ENCODE assay signal across 11 cellular contexts in the genomic region with DNA sequence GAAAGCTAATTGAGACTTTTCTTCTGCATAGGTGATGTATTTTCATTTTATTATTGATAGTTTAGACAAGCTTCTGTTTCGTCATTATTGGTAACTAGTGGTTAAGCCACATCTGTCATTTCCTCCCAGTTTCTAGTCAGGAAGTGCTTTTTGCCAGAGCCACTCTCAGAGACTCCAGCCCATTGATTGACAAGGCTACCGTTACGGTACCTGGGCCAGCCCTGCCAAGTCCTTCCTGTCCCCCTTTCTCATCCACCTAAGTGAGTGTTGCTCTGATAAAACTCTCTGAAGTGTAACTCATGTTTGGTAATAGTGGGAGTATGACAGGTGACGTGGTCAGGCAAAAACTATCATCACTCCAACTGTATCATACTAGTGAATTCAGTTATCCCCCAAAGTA. TPM values are rescaled to one million over a fixed set of nuclear protein-coding genes. Genes with fewer than 3 reads are reported as not detected.
DNase-seq lines count a peak whose midpoint lies in the region; ATAC-seq and TF ChIP-seq lines count a peak whose summit lies in the region.
"Had no signal": no experiment of that assay in that cellular context is flagged by ENCODE, and none has a peak within 500 bp of the region (broad histone marks: within the 10 kb centered on the region; RNA-seq: fewer than 3 reads in every experiment).

No MANE protein-coding gene starts in this region.

- peak; percentile 12 for DNase-seq in dermis blood vessel endothelial cell
- DNase-seq in NCI-H526 treated with DMSO at 0.1 percent for 48 hours (lab: John Stamatoyannopoulos, UW) = no peak
- DNase-seq in T1000 (lab: John Stamatoyannopoulos, UW) = no peak
- DNase-seq in Karpas-422 = no peak
- DNase-seq in heart left ventricle = no peak
- DNase-seq: GOT3 had no signal

- no peaks in the 10 kb centered on the region for H3K79me2 ChIP-seq in Karpas-422 (ENCODE audit: low read length)

- H2AFZ ChIP-seq in Karpas-422 (ENCODE audit: low read length) = no peak overlapping the region

- H3K27ac ChIP-seq in Karpas-422 (ENCODE audit: low read length) (no peak overlapping the region), heart left ventricle (no peak overlapping the region)
- H3K27ac ChIP-seq: skin epidermis had no signal

- H3K9me3 ChIP-seq in Karpas-422 (ENCODE audit: low read length) (no peaks in the 10 kb centered on the region), heart left ventricle (peaks cover 0 to 8% (median 0%) of the 10 kb centered on the region in 12 donors)

- ATAC-seq in GM18868 (IDR thresholded peaks at IDR 0.05; ENCODE audit: unreplicated experiment) = peak; percentile 86
- peak; percentile 78 for ATAC-seq in GM21515 (IDR thresholded peaks at IDR 0.05; ENCODE audit: unreplicated experiment)
- peak; percentile 84 for ATAC-seq in HG03521 (IDR thresholded peaks at IDR 0.05; ENCODE audit: unreplicated experiment)
- ATAC-seq in heart left ventricle = no peak
- ATAC-seq: Panc1 had no signal

- no peak overlapping the region for H3K4me2 ChIP-seq in Karpas-422 (ENCODE audit: low read depth, low read length, poor library complexity, severe bottlenecking)

- H3K9ac ChIP-seq in Karpas-422 (ENCODE audit: low read length) = no peak overlapping the region

- TF ChIP-seq POLR2A in heart left ventricle (IDR thresholded peaks at IDR 0.05) = no peak

- H3K27me3 ChIP-seq in Karpas-422 (ENCODE audit: low read length) = no peaks in the 10 kb centered on the region
- H3K27me3 ChIP-seq in heart left ventricle = no peaks in the 10 kb centered on the region

- no peaks in the 10 kb centered on the region for H4K20me1 ChIP-seq in Karpas-422 (ENCODE audit: insufficient read depth, low read depth, low read length)

- intact Hi-C loops in heart left ventricle (cut with DNase I) = no loop called here

- H3K4me3 ChIP-seq in Karpas-422 (ENCODE audit: low read length) (no peak overlapping the region), heart left ventricle (no peak overlapping the region)
- H3K4me3 ChIP-seq: skin epidermis had no signal

- 37 to 50% (median 44%) methylated on average over 4 of the region's 4 CpGs for WGBS in heart left ventricle, 4 donors

- H3K36me3 ChIP-seq in Karpas-422 (ENCODE audit: insufficient read depth, low read length) (no peaks in the 10 kb centered on the region), heart left ventricle (no peaks in the 10 kb centered on the region)

- TF ChIP-seq CTCF in heart left ventricle (IDR thresholded peaks at IDR 0.05) = no peak

- H3K4me1 ChIP-seq in Karpas-422 (ENCODE audit: low read length) (no peaks in the 10 kb centered on the region; the same call in 1 of the 2 replicates), heart left ventricle (peaks cover 0 to 10% (median 0%) of the 10 kb centered on the region in 12 donors)

- no peaks in the 10 kb centered on the region for H3K9me2 ChIP-seq in Karpas-422 (replicated peaks; ENCODE audit: insufficient read depth, low read length)

RNA-seq across cellular contexts. Expression of gene AGL, which starts 29.6 kb away (rescaled TPM):
- total RNA-seq in dermis blood vessel endothelial cell (9.9 and 15.4 TPM in 2 replicates), heart left ventricle (10 to 100 TPM; 19.1 to 70.4 (median 52.9) TPM)
- 28.7 and 49.5 TPM in 2 replicates for total RNA-seq in Karpas-422 (2014; rRNA removed; shearing (Covaris generic); ENCODE audit: low replicate concordance)
- 10 to 100 TPM; 18.1 to 28.1 TPM for polyA plus RNA-seq in heart left ventricle

RNA-seq across cellular contexts. Expression of gene FRRS1, which starts 54.1 kb away (rescaled TPM):
- total RNA-seq in dermis blood vessel endothelial cell (1.1 and 2.9 TPM in 2 replicates), heart left ventricle (1 to 10 TPM; 2.8 to 9.3 (median 5.4) TPM)
- total RNA-seq in Karpas-422 (2014; rRNA removed; shearing (Covaris generic); ENCODE audit: low replicate concordance) = 24.4 and 47.1 TPM in 2 replicates
- polyA plus RNA-seq in heart left ventricle = 1 to 10 TPM in 1 of 2 donors, under 1 TPM in 1; 0.50 to 6.6 TPM

Comparison
In these comparisons a context has a peak if more than half of its experiments do, and no peak if none do; other contexts are left out.
1. ATAC-seq: peak in GM18868 (single experiment), GM21515 (single experiment) and HG03521 (single experiment); none in heart left ventricle (0 of 4).